In the genomic region with DNA sequence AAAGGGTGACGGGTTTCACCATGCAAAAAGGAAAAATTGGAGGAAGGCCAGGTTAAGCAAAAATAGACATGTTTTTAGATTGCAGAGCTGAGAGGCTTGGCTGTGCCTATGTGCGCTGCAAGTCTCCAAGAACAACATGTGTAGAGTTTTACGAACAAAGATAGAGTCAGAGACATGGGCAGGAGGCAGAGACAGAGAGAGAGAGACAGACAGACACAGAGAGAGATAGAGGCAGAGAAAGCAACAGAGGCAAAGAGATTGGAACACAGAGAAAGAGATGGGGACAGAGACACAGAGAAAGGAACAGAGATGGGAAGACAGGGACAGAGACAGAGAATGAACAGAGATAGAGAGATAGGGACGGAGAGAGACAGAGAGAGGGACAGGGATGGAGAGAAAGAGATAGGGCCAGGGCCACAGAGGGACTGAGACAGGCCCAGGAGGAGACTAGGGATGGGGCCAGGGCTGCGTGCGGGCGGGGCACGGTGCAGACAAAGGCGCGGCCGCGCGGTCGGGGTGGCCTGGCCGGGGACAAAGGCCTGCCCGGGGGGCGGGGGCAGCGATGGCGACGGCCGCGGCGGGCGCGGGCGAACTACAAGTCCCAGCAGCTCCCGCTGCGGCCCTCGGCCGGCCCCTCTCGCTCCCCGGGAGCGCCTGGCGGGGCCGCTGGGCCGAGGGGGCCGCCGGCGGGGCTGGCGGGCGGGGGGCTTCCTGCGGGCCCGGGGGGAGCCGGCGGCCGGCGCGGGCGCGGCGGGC, we compare ENCODE assay signal across 1 cellular context.
TF ChIP-seq lines count a peak whose summit lies in the region.

A gene (plus strand): TSS at position 633 of the 756 bp plus-strand sequence. CDS start 3,140 bp downstream, outside the sequence.

TF ChIP-seq in H1, 55 proteins besides CTCF, POLR2A, EP300 and RAD21 (continued from another document):
- TF ChIP-seq, protein P1, sequence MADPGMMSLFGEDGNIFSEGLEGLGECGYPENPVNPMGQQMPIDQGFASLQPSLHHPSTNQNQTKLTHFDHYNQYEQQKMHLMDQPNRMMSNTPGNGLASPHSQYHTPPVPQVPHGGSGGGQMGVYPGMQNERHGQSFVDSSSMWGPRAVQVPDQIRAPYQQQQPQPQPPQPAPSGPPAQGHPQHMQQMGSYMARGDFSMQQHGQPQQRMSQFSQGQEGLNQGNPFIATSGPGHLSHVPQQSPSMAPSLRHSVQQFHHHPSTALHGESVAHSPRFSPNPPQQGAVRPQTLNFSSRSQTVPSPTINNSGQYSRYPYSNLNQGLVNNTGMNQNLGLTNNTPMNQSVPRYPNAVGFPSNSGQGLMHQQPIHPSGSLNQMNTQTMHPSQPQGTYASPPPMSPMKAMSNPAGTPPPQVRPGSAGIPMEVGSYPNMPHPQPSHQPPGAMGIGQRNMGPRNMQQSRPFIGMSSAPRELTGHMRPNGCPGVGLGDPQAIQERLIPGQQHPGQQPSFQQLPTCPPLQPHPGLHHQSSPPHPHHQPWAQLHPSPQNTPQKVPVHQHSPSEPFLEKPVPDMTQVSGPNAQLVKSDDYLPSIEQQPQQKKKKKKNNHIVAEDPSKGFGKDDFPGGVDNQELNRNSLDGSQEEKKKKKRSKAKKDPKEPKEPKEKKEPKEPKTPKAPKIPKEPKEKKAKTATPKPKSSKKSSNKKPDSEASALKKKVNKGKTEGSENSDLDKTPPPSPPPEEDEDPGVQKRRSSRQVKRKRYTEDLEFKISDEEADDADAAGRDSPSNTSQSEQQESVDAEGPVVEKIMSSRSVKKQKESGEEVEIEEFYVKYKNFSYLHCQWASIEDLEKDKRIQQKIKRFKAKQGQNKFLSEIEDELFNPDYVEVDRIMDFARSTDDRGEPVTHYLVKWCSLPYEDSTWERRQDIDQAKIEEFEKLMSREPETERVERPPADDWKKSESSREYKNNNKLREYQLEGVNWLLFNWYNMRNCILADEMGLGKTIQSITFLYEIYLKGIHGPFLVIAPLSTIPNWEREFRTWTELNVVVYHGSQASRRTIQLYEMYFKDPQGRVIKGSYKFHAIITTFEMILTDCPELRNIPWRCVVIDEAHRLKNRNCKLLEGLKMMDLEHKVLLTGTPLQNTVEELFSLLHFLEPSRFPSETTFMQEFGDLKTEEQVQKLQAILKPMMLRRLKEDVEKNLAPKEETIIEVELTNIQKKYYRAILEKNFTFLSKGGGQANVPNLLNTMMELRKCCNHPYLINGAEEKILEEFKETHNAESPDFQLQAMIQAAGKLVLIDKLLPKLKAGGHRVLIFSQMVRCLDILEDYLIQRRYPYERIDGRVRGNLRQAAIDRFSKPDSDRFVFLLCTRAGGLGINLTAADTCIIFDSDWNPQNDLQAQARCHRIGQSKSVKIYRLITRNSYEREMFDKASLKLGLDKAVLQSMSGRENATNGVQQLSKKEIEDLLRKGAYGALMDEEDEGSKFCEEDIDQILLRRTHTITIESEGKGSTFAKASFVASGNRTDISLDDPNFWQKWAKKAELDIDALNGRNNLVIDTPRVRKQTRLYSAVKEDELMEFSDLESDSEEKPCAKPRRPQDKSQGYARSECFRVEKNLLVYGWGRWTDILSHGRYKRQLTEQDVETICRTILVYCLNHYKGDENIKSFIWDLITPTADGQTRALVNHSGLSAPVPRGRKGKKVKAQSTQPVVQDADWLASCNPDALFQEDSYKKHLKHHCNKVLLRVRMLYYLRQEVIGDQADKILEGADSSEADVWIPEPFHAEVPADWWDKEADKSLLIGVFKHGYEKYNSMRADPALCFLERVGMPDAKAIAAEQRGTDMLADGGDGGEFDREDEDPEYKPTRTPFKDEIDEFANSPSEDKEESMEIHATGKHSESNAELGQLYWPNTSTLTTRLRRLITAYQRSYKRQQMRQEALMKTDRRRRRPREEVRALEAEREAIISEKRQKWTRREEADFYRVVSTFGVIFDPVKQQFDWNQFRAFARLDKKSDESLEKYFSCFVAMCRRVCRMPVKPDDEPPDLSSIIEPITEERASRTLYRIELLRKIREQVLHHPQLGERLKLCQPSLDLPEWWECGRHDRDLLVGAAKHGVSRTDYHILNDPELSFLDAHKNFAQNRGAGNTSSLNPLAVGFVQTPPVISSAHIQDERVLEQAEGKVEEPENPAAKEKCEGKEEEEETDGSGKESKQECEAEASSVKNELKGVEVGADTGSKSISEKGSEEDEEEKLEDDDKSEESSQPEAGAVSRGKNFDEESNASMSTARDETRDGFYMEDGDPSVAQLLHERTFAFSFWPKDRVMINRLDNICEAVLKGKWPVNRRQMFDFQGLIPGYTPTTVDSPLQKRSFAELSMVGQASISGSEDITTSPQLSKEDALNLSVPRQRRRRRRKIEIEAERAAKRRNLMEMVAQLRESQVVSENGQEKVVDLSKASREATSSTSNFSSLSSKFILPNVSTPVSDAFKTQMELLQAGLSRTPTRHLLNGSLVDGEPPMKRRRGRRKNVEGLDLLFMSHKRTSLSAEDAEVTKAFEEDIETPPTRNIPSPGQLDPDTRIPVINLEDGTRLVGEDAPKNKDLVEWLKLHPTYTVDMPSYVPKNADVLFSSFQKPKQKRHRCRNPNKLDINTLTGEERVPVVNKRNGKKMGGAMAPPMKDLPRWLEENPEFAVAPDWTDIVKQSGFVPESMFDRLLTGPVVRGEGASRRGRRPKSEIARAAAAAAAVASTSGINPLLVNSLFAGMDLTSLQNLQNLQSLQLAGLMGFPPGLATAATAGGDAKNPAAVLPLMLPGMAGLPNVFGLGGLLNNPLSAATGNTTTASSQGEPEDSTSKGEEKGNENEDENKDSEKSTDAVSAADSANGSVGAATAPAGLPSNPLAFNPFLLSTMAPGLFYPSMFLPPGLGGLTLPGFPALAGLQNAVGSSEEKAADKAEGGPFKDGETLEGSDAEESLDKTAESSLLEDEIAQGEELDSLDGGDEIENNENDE (IDR thresholded peaks at IDR 0.05; ENCODE audit: insufficient replicate concordance, low read length): no peak
- TF ChIP-seq, protein P2, sequence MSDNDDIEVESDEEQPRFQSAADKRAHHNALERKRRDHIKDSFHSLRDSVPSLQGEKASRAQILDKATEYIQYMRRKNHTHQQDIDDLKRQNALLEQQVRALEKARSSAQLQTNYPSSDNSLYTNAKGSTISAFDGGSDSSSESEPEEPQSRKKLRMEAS (IDR thresholded peaks at IDR 0.05): peak; percentile 64
- TF ChIP-seq ZNF274 (IDR thresholded peaks at IDR 0.05; ENCODE audit: borderline replicate concordance, extremely low read depth, low read length) (no peak), ASH2L (IDR thresholded peaks at IDR 0.05; ENCODE audit: low read length) (no peak), SP2 (IDR thresholded peaks at IDR 0.05; ENCODE audit: low read length) (no peak), TAF1 (IDR thresholded peaks at IDR 0.05; ENCODE audit: low read depth, low read length) (peak; percentile 78), POU5F1 (IDR thresholded peaks at IDR 0.05; ENCODE audit: low read depth, low read length) (0 out of 2 replicates have a peak, but pooled peaks have one; percentile 10)
